In the genomic region with DNA sequence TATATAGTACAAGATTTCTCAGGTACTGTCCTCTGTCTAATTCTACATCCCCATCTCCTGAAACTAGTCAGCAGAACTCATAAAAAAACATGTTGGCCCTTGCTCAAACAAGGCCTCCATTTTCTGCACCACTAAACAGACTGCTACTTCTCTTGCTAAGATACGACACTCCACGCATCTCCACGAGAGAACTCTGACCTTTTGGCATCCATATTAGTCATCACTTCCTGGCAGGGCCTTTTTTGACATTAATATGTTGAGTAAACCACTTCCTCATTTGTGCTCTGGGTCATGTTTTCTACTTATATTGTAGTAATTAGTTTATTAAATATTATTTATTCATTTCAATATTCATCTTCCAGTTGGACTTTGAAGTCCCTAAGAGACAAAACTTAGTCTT, we compare ENCODE assay signal across 14 cellular contexts.
A peak's percentile ranks its signal among the peaks of the same experiment; 100 is the strongest.
DNase-seq lines count a peak whose midpoint lies in the region; ATAC-seq and TF ChIP-seq lines count a peak whose summit lies in the region.
"Had no signal": no experiment of that assay in that cellular context is flagged by ENCODE, and none has a peak within 500 bp of the region (broad histone marks: within the 10 kb centered on the region; RNA-seq: fewer than 3 reads in every experiment).

No MANE protein-coding gene starts in this region.

- no peak overlapping the region for H3K4me3 Mint-ChIP-seq in nephron
- no peak overlapping the region for H3K4me3 Mint-ChIP-seq in activated T-helper 2 cell treated with anti-CD3 and anti-CD28 coated beads, Interferon-gamma antibody, Interleukin-2, Interleukin-4, amounts not matched to agents 10 μg/mL and 5 μg/mL and 100 μg/mL, durations not matched to agents 14 hours and 24 hours and 36 hours (ENCODE audit: low read depth)
- H3K4me3 Mint-ChIP-seq: naive B cell had no signal

- H3K9me3 Mint-ChIP-seq in nephron: no peaks in the 10 kb centered on the region
- peaks cover 3% of the 10 kb centered on the region for H3K9me3 Mint-ChIP-seq in activated T-helper 2 cell treated with anti-CD3 and anti-CD28 coated beads, Interferon-gamma antibody, Interleukin-2, Interleukin-4, amounts not matched to agents 10 μg/mL and 5 μg/mL and 100 μg/mL, durations not matched to agents 14 hours and 24 hours and 36 hours

- no peaks in the 10 kb centered on the region for H3K79me2 ChIP-seq in hepatocyte

- no peaks in the 10 kb centered on the region for H3K4me1 ChIP-seq in hepatocyte (ENCODE audit: insufficient read depth)

- TF ChIP-seq CTCF in nephron (IDR thresholded peaks at IDR 0.05; ENCODE audit: unreplicated experiment in 3 of 3) (no peak), hepatocyte (IDR thresholded peaks at IDR 0.05; ENCODE audit: poor library complexity) (no peak)

- H3K36me3 Mint-ChIP-seq in nephron (ENCODE audit: low read depth): no peaks in the 10 kb centered on the region
- no peaks in the 10 kb centered on the region for H3K36me3 Mint-ChIP-seq in activated T-helper 2 cell treated with anti-CD3 and anti-CD28 coated beads, Interferon-gamma antibody, Interleukin-2, Interleukin-4, amounts not matched to agents 10 μg/mL and 5 μg/mL and 100 μg/mL, durations not matched to agents 14 hours and 24 hours and 36 hours (ENCODE audit: low read depth)
- H3K36me3 Mint-ChIP-seq: naive B cell had no signal

- peak overlapping the region in 2 of 3 experiments; percentile 65 to 67 for H3K27ac Mint-ChIP-seq in nephron
- H3K27ac Mint-ChIP-seq in activated T-helper 2 cell treated with anti-CD3 and anti-CD28 coated beads, Interferon-gamma antibody, Interleukin-2, Interleukin-4, amounts not matched to agents 10 μg/mL and 5 μg/mL and 100 μg/mL, durations not matched to agents 14 hours and 24 hours and 36 hours: no peak overlapping the region
- H3K27ac Mint-ChIP-seq: naive B cell had no signal

- no peaks in the 10 kb centered on the region for H3K4me1 Mint-ChIP-seq in nephron
- H3K4me1 Mint-ChIP-seq in activated T-helper 2 cell treated with anti-CD3 and anti-CD28 coated beads, Interferon-gamma antibody, Interleukin-2, Interleukin-4, amounts not matched to agents 10 μg/mL and 5 μg/mL and 100 μg/mL, durations not matched to agents 14 hours and 24 hours and 36 hours (ENCODE audit: low read depth): no peaks in the 10 kb centered on the region
- H3K4me1 Mint-ChIP-seq: naive B cell had no signal

- no peaks in the 10 kb centered on the region for H4K20me1 ChIP-seq in hepatocyte (ENCODE audit: insufficient read depth, poor library complexity, severe bottlenecking)

- H2AFZ ChIP-seq in hepatocyte: no peak overlapping the region

- WGBS in hepatocyte (ENCODE audit: low lambda C conversion rate, missing lambda C conversion rate): 58% methylated on average over 3 of the region's 3 CpGs

- H3K4me3 ChIP-seq in hepatocyte: no peak overlapping the region

- DNase-seq in RPMI7951 (ENCODE audit: low read depth) (peak; percentile 27), hepatocyte (ENCODE audit: low spot score) (no peak), Ammon's horn (ENCODE audit: low spot score) (no peak)
- DNase-seq in activated T-helper 2 cell treated with anti-CD3 and anti-CD28 coated beads, Interferon-gamma antibody, Interleukin-2, Interleukin-4, amounts not matched to agents 10 μg/mL and 5 μg/mL and 100 μg/mL, durations not matched to agents 14 hours and 24 hours and 36 hours (ENCODE audit: low spot score): no peak
- no peak for DNase-seq in stimulated activated naive CD8-positive, alpha-beta T cell treated with anti-CD3 and anti-CD28 coated beads, Interleukin-15, Interleukin-2, amounts not matched to agents 100 U/mL and 50 U/mL, for 24 hours
- DNase-seq: activated naive CD4-positive, alpha-beta T cell treated with anti-CD3 and anti-CD28 coated beads, Interleukin-2, amount 50 U/mL, for 16 hours; DMS 273 treated with DMSO at 0.1 percent for 48 hours; effector CD4-positive, alpha-beta T cell; naive B cell; NCI-H1417 treated with DMSO at 0.1 percent for 48 hours had no signal

- H3K9me2 ChIP-seq in hepatocyte (replicated peaks; ENCODE audit: insufficient read depth): no peaks in the 10 kb centered on the region

- H3K36me3 ChIP-seq in hepatocyte (replicated peaks; ENCODE audit: insufficient read depth, low read depth): no peaks in the 10 kb centered on the region

- no peaks in the 10 kb centered on the region for H3K9me3 ChIP-seq in hepatocyte (ENCODE audit: low read depth)

- no peak overlapping the region for H3K4me2 ChIP-seq in hepatocyte

- ATAC-seq in GM18858 (IDR thresholded peaks at IDR 0.05; ENCODE audit: unreplicated experiment): peak; percentile 93
- ATAC-seq in HG02938 (IDR thresholded peaks at IDR 0.05; ENCODE audit: unreplicated experiment): peak; percentile 49
- ATAC-seq in stimulated activated naive CD8-positive, alpha-beta T cell treated with anti-CD3 and anti-CD28 coated beads, Interleukin-15, Interleukin-2, amounts not matched to agents 100 U/mL and 50 U/mL, for 24 hours: no peak
- ATAC-seq: activated CD4-positive, CD25-positive, alpha-beta regulatory T cell treated with anti-CD3 and anti-CD28 coated beads, Interleukin-2, amount 50 U/mL, for 24 hours had no signal

- no peak overlapping the region for H3K27ac ChIP-seq in hepatocyte

- no peaks in the 10 kb centered on the region for H3K27me3 Mint-ChIP-seq in nephron (ENCODE audit: low read depth)
- no peaks in the 10 kb centered on the region for H3K27me3 Mint-ChIP-seq in activated T-helper 2 cell treated with anti-CD3 and anti-CD28 coated beads, Interferon-gamma antibody, Interleukin-2, Interleukin-4, amounts not matched to agents 10 μg/mL and 5 μg/mL and 100 μg/mL, durations not matched to agents 14 hours and 24 hours and 36 hours (ENCODE audit: low read depth)
- H3K27me3 Mint-ChIP-seq: naive B cell had no signal

- intact Hi-C loops in activated T-helper 2 cell treated with anti-CD3 and anti-CD28 coated beads, Interferon-gamma antibody, Interleukin-2, Interleukin-4, amounts not matched to agents 10 μg/mL and 5 μg/mL and 100 μg/mL, durations not matched to agents 14 hours and 24 hours and 36 hours (cut with micrococcal nuclease): no loop called here

- H3K27me3 ChIP-seq in hepatocyte: no peaks in the 10 kb centered on the region
